Comparison of ENCODE assay signal across 1 cellular context in genomic region chr9:76615149-76615548, GRCh38.
TF ChIP-seq lines count a peak whose summit lies in the region.

No MANE protein-coding gene starts in this region.

TF ChIP-seq in WTC11, 78 proteins besides CTCF, POLR2A, EP300 and RAD21 (continued from another document):
- TF ChIP-seq ZNF317 (CRISPR knock-in tag; IDR thresholded peaks at IDR 0.05; ENCODE audit: borderline replicate concordance, low read depth): no peak
